Comparison of ENCODE assay signal across 40 cellular contexts in the genomic region with DNA sequence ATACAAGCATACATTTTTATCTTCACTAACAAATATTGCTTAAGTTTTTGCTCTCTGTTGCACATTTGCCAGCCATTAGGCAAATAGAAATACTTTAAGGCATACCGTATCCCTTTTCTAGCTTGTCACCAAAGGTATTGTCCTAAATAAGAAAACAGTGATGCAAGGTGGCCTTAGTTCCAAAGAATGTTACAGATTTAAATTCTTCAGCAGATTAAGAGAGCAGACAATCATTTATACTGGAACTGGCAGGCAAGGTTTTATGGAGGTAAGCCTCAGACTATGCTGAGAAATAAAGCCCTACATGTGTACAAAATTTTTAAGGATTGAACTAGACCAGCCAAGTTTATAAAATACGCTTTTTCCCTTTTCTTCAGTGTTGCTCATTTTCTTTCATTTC.
"Had no signal": no experiment of that assay in that cellular context is flagged by ENCODE, and none has a peak within 500 bp of the region (broad histone marks: within the 10 kb centered on the region; RNA-seq: fewer than 3 reads in every experiment).

No MANE protein-coding gene starts in this region.

- H3K27me3 Mint-ChIP-seq: activated naive CD4-positive, alpha-beta T cell treated with anti-CD3 and anti-CD28 coated beads, Interleukin-2, amount 10 ng/mL, durations not matched to agents 7 days and 5 days; activated naive CD4-positive, alpha-beta T cell treated with anti-CD3 and anti-CD28 coated beads, Interleukin-2, amount 50 U/mL, for 24 hours; activated naive CD8-positive, alpha-beta T cell; activated naive CD8-positive, alpha-beta T cell treated with anti-CD3 and anti-CD28 coated beads for 36 hours; activated naive CD8-positive, alpha-beta T cell treated with anti-CD3 and anti-CD28 coated beads, Interleukin-2, amount 10 ng/mL, durations not matched to agents 7 days and 5 days; activated naive CD8-positive, alpha-beta T cell treated with anti-CD3 and anti-CD28 coated beads, Interleukin-2, amount 50 U/mL, for 24 hours; activated T-cell treated with anti-CD3 and anti-CD28 coated beads, Interleukin-2, amount 50 U/mL, for 24 hours; activated T-helper 17 cell treated with anti-CD3 and anti-CD28 coated beads, Interleukin-2, amount 50 U/mL, for 72 hours; central memory CD8-positive, alpha-beta T cell had no signal

- H3K4me3 Mint-ChIP-seq: activated naive CD4-positive, alpha-beta T cell treated with anti-CD3 and anti-CD28 coated beads for 36 hours; activated naive CD4-positive, alpha-beta T cell treated with anti-CD3 and anti-CD28 coated beads, Interleukin-2, amount 10 ng/mL, durations not matched to agents 7 days and 5 days; activated naive CD4-positive, alpha-beta T cell treated with anti-CD3 and anti-CD28 coated beads, Interleukin-2, amount 50 U/mL, for 24 hours; activated naive CD8-positive, alpha-beta T cell; activated naive CD8-positive, alpha-beta T cell treated with anti-CD3 and anti-CD28 coated beads for 36 hours; activated naive CD8-positive, alpha-beta T cell treated with anti-CD3 and anti-CD28 coated beads, Interleukin-2, amount 10 ng/mL, durations not matched to agents 7 days and 5 days; activated naive CD8-positive, alpha-beta T cell treated with anti-CD3 and anti-CD28 coated beads, Interleukin-2, amount 50 U/mL, for 24 hours; activated T-cell treated with anti-CD3 and anti-CD28 coated beads, Interleukin-2, amount 50 U/mL, for 24 hours; activated T-cell treated with anti-CD3 and anti-CD28 coated beads, Interleukin-2, amount 50 U/mL, for 4 hours; activated T-cell treated with anti-CD3 and anti-CD28 coated beads, Interleukin-2, amount 50 U/mL, for 72 hours; activated T-helper 1 cell treated with anti-CD3 and anti-CD28 coated beads, Interleukin-12 subunit alpha, Interleukin-12 subunit beta, Interleukin-2, Interleukin-4 antibody, amounts not matched to agents 30 ng/mL and 10 ng/mL and 1 ng/mL, durations not matched to agents 14 hours and 24 hours and 36 hours; activated T-helper 17 cell treated with anti-CD3 and anti-CD28 coated beads, Interleukin-2, amount 50 U/mL, for 72 hours; brain; central memory CD8-positive, alpha-beta T cell had no signal

- H3K27ac Mint-ChIP-seq: activated naive CD4-positive, alpha-beta T cell treated with anti-CD3 and anti-CD28 coated beads for 36 hours; activated naive CD4-positive, alpha-beta T cell treated with anti-CD3 and anti-CD28 coated beads, Interleukin-2, amount 10 ng/mL, durations not matched to agents 7 days and 5 days; activated naive CD4-positive, alpha-beta T cell treated with anti-CD3 and anti-CD28 coated beads, Interleukin-2, amount 50 U/mL, for 24 hours; activated naive CD4-positive, alpha-beta T cell treated with anti-CD3 and anti-CD28 coated beads, Interleukin-2, amount 50 U/mL, for 72 hours; activated naive CD8-positive, alpha-beta T cell; activated naive CD8-positive, alpha-beta T cell treated with anti-CD3 and anti-CD28 coated beads for 36 hours; activated naive CD8-positive, alpha-beta T cell treated with anti-CD3 and anti-CD28 coated beads, Interleukin-2, amount 10 ng/mL, durations not matched to agents 7 days and 5 days; activated naive CD8-positive, alpha-beta T cell treated with anti-CD3 and anti-CD28 coated beads, Interleukin-2, amount 50 U/mL, for 24 hours; activated T-cell treated with anti-CD3 and anti-CD28 coated beads, Interleukin-2, amount 50 U/mL, for 24 hours; activated T-cell treated with anti-CD3 and anti-CD28 coated beads, Interleukin-2, amount 50 U/mL, for 72 hours; activated T-helper 1 cell treated with anti-CD3 and anti-CD28 coated beads, Interleukin-12 subunit alpha, Interleukin-12 subunit beta, Interleukin-2, Interleukin-4 antibody, amounts not matched to agents 30 ng/mL and 10 ng/mL and 1 ng/mL, durations not matched to agents 14 hours and 24 hours and 36 hours; activated T-helper 17 cell treated with anti-CD3 and anti-CD28 coated beads, Interleukin-2, amount 50 U/mL, for 72 hours; activated T-helper 2 cell treated with anti-CD3 and anti-CD28 coated beads, Interferon-gamma antibody, Interleukin-2, Interleukin-4, amounts not matched to agents 10 μg/mL and 5 μg/mL and 100 μg/mL, durations not matched to agents 14 hours and 24 hours and 36 hours; brain had no signal

- H3K36me3 Mint-ChIP-seq: activated naive CD4-positive, alpha-beta T cell treated with anti-CD3 and anti-CD28 coated beads, Interleukin-2, amount 10 ng/mL, durations not matched to agents 7 days and 5 days; activated naive CD4-positive, alpha-beta T cell treated with anti-CD3 and anti-CD28 coated beads, Interleukin-2, amount 50 U/mL, for 24 hours; activated naive CD8-positive, alpha-beta T cell; activated naive CD8-positive, alpha-beta T cell treated with anti-CD3 and anti-CD28 coated beads for 36 hours; activated naive CD8-positive, alpha-beta T cell treated with anti-CD3 and anti-CD28 coated beads, Interleukin-2, amount 10 ng/mL, durations not matched to agents 7 days and 5 days; brain had no signal

- H3K4me1 Mint-ChIP-seq: activated naive CD4-positive, alpha-beta T cell treated with anti-CD3 and anti-CD28 coated beads, Interleukin-2, amount 10 ng/mL, durations not matched to agents 7 days and 5 days; activated naive CD4-positive, alpha-beta T cell treated with anti-CD3 and anti-CD28 coated beads, Interleukin-2, amount 50 U/mL, for 24 hours; activated naive CD8-positive, alpha-beta T cell treated with anti-CD3 and anti-CD28 coated beads for 36 hours; activated naive CD8-positive, alpha-beta T cell treated with anti-CD3 and anti-CD28 coated beads, Interleukin-2, amount 10 ng/mL, durations not matched to agents 7 days and 5 days; activated naive CD8-positive, alpha-beta T cell treated with anti-CD3 and anti-CD28 coated beads, Interleukin-2, amount 50 U/mL, for 24 hours; activated T-helper 17 cell treated with anti-CD3 and anti-CD28 coated beads, Interleukin-2, amount 50 U/mL, for 72 hours; central memory CD8-positive, alpha-beta T cell had no signal

- H3K9me3 ChIP-seq: body of pancreas had no signal

- H3K27ac ChIP-seq: adrenal gland, ascending aorta, body of pancreas, brain microvascular endothelial cell, breast epithelium, cardiac muscle cell had no signal

- H3K4me3 ChIP-seq: adrenal gland, ascending aorta, body of pancreas, breast epithelium, cardiac muscle cell had no signal

- DNase-seq: activated effector memory CD4-positive, alpha-beta T cell treated with anti-CD3 and anti-CD28 coated beads, Interleukin-2, amount 50 U/mL, for 16 hours; activated effector memory CD4-positive, alpha-beta T cell treated with Interleukin-2 at 50 U/mL for 16 hours; activated gamma-delta T cell; activated gamma-delta T cell treated with Interleukin-2 at 50 U/mL for 16 hours; activated naive CD4-positive, alpha-beta T cell; activated naive CD4-positive, alpha-beta T cell treated with anti-CD3 and anti-CD28 coated beads for 36 hours; activated naive CD4-positive, alpha-beta T cell treated with anti-CD3 and anti-CD28 coated beads, Interleukin-2, amount 10 ng/mL, durations not matched to agents 7 days and 5 days; activated naive CD4-positive, alpha-beta T cell treated with anti-CD3 and anti-CD28 coated beads, Interleukin-2, amount 50 U/mL, for 16 hours; activated naive CD4-positive, alpha-beta T cell treated with Interleukin-2 at 50 U/mL for 16 hours; activated naive CD8-positive, alpha-beta T cell treated with anti-CD3 and anti-CD28 coated beads for 36 hours; activated naive CD8-positive, alpha-beta T cell treated with anti-CD3 and anti-CD28 coated beads, Interleukin-2, amount 10 ng/mL, durations not matched to agents 7 days and 5 days; activated naive CD8-positive, alpha-beta T cell treated with anti-CD3 and anti-CD28 coated beads, Interleukin-2, amount 50 U/mL, for 24 hours; activated T-cell treated with anti-CD3 and anti-CD28 coated beads, Interleukin-2, amount 50 U/mL, for 1 hour; activated T-cell treated with anti-CD3 and anti-CD28 coated beads, Interleukin-2, amount 50 U/mL, for 24 hours; activated T-cell treated with anti-CD3 and anti-CD28 coated beads, Interleukin-2, amount 50 U/mL, for 4 hours; activated T-cell treated with anti-CD3 and anti-CD28 coated beads, Interleukin-2, amount 50 U/mL, for 48 hours; activated T-cell treated with anti-CD3 and anti-CD28 coated beads, Interleukin-2, amount 50 U/mL, for 72 hours; adrenal gland; amniotic stem cell; amygdala; anterior cingulate cortex; aorta; body of pancreas; brain microvascular endothelial cell; caudate nucleus; central memory CD4-positive, alpha-beta T cell; cerebellar nuclear complex had no signal

- FAIRE-seq: astrocyte, bronchial epithelial cell had no signal

- H3K4me1 ChIP-seq: adrenal gland, ascending aorta, body of pancreas, breast epithelium had no signal

- H3K27me3 ChIP-seq: adrenal gland, ascending aorta, body of pancreas, brain microvascular endothelial cell, breast epithelium, cardiac muscle cell had no signal

- H3K36me3 ChIP-seq: adrenal gland, ascending aorta, brain microvascular endothelial cell, breast epithelium, cardiac muscle cell had no signal
